ENCODE assay signal across 4 cellular contexts in genomic region chr12:125353002-125353401, GRCh38.
DNase-seq lines count a peak whose midpoint lies in the region; ATAC-seq, FAIRE-seq and TF ChIP-seq lines count a peak whose summit lies in the region.
"Not testable (repeated sequence)": the region's sequence is repeated elsewhere in the genome, so short reads cannot be mapped to it uniquely, and the experiment has no call there.

No MANE protein-coding gene starts in this region.

- not testable (repeated sequence) for H4K20me1 ChIP-seq in K562 (replicated peaks; ENCODE audit: control insufficient read depth, insufficient read depth, low read length)

- H3K18ac ChIP-seq in mesendoderm (ENCODE audit: low read length), result not testable (repeated sequence)

- not testable (repeated sequence) for TF ChIP-seq EP300 in K562 (IDR thresholded peaks at IDR 0.05; ENCODE audit: low read length)

- not testable (repeated sequence) for H3K27me3 Mint-ChIP-seq in endodermal cell (ENCODE audit: insufficient read depth)

- not testable (repeated sequence) for H3K9me3 ChIP-seq in HEK293 (ENCODE audit: control insufficient read depth, insufficient read depth, low read depth, low read length); K562 (replicated peaks; ENCODE audit: control insufficient read depth, insufficient read depth, low read depth, low read length)
- peaks cover 33% of the 10 kb centered on the region for H3K9me3 ChIP-seq in endodermal cell (ENCODE audit: control insufficient read depth, low read length)

- in situ Hi-C loops in K562 (cut with MboI), result not testable (repeated sequence)

- H2AFZ ChIP-seq in K562 (ENCODE audit: low read depth, low read length), result not testable (repeated sequence)

- POLR2A ChIA-PET in HEK293 (lab: Yijun Ruan, JAX), result not testable (repeated sequence)
- POLR2A ChIA-PET in K562 (lab: Yijun Ruan, JAX), result interaction anchor here (0.6 kb wide), 1 partner anchor 137 kb away, joined by 3 read pairs; no protein-coding TSS in a partner anchor

- H4K5ac ChIP-seq in mesendoderm (ENCODE audit: low read length), result not testable (repeated sequence)

- not testable (repeated sequence) for H3K4me3 ChIP-seq in HEK293 (ENCODE audit: low read depth, low read length); K562; mesendoderm (ENCODE audit: low read length)
- peak overlapping the region; percentile 50 for H3K4me3 ChIP-seq in endodermal cell (ENCODE audit: low read length)

- H3K9ac ChIP-seq in K562 (ENCODE audit: insufficient read depth in 1 of 2, low read depth in 2 of 2, low read length in 2 of 2); endodermal cell (ENCODE audit: extremely low read depth, low read length, poor library complexity, severe bottlenecking); mesendoderm (ENCODE audit: low read length): not testable (repeated sequence)

- BruUV-seq in K562 (replicated peaks; lab: Mats Ljungman, UMichigan), result not testable (repeated sequence)

- not testable (repeated sequence) for H3K36me3 ChIP-seq in HEK293 (ENCODE audit: control insufficient read depth in 2 of 2, insufficient read depth in 1 of 2, low read length in 2 of 2); K562 (ENCODE audit: control insufficient read depth, insufficient read depth, low read length); endodermal cell (ENCODE audit: control insufficient read depth, insufficient read depth, low read length); mesendoderm (ENCODE audit: control insufficient read depth, insufficient read depth, low read length)

- DNase-seq in K562 (ENCODE audit: extremely low read depth in 1 of 4, low spot score in 3 of 4); endodermal cell: not testable (repeated sequence)
- peak; percentile 21 for DNase-seq in mesendoderm

- H3K23ac ChIP-seq in mesendoderm (ENCODE audit: low read length), result not testable (repeated sequence)

- not testable (repeated sequence) for H2BK5ac ChIP-seq in mesendoderm (ENCODE audit: low read length)

- peaks cover 17% of the 10 kb centered on the region for H3K36me3 Mint-ChIP-seq in endodermal cell (ENCODE audit: low read depth)

- not testable (repeated sequence) for TF ChIP-seq POLR2A in K562 (conservative IDR thresholded peaks at IDR 0.05)

- not testable (repeated sequence) for H2BK120ac ChIP-seq in mesendoderm (ENCODE audit: low read depth, low read length)

- peaks cover 20% of the 10 kb centered on the region for H3K9me3 Mint-ChIP-seq in endodermal cell

- not testable (repeated sequence) for H3K27ac ChIP-seq in HEK293 (ENCODE audit: extremely low read depth, low read depth, low read length); K562 (ENCODE audit: extremely low read depth, low read depth, low read length); endodermal cell (ENCODE audit: low read depth, low read length); mesendoderm (ENCODE audit: low read depth, low read length)

- H3K4ac ChIP-seq in mesendoderm (ENCODE audit: low read depth, low read length), result not testable (repeated sequence)

- not testable (repeated sequence) for H4K8ac ChIP-seq in mesendoderm (ENCODE audit: low read depth, low read length)

- H3K4me1 Mint-ChIP-seq in endodermal cell, result peaks cover 26% of the 10 kb centered on the region

- H2AK5ac ChIP-seq in mesendoderm (ENCODE audit: low read length), result not testable (repeated sequence)

- not testable (repeated sequence) for H2BK15ac ChIP-seq in mesendoderm (replicated peaks; ENCODE audit: low read depth)

- not testable (repeated sequence) for H3K4me2 ChIP-seq in K562 (ENCODE audit: insufficient read depth, low read length); mesendoderm (ENCODE audit: low read length)

- H3K4me3 Mint-ChIP-seq in endodermal cell, result not testable (repeated sequence)

- H3K56ac ChIP-seq in mesendoderm (ENCODE audit: low read length), result not testable (repeated sequence)

- H3K27me3 ChIP-seq in K562 (ENCODE audit: control insufficient read depth in 2 of 2, insufficient read depth in 2 of 2, low read length in 2 of 2), result peaks cover 0 to 14% of the 10 kb centered on the region in 2 experiments; a peak in 1 of 5 replicates
- not testable (repeated sequence) for H3K27me3 ChIP-seq in endodermal cell (ENCODE audit: control insufficient read depth, insufficient read depth, low read length, poor library complexity, severe bottlenecking); mesendoderm (ENCODE audit: insufficient read depth, low read length, poor library complexity)

- intact Hi-C loops in K562 (cut with micrococcal nuclease), result not testable (repeated sequence)

- not testable (repeated sequence) for H3K79me1 ChIP-seq in mesendoderm (ENCODE audit: low read length)

- H3K9me1 ChIP-seq in K562 (ENCODE audit: control insufficient read depth, insufficient read depth, low read length), result not testable (repeated sequence)

- H3K79me2 ChIP-seq in K562 (ENCODE audit: control insufficient read depth, insufficient read depth, low read length); mesendoderm (ENCODE audit: control insufficient read depth, insufficient read depth, low read length): not testable (repeated sequence)

- TF ChIP-seq RAD21 in K562 (CRISPR knock-in tag; conservative IDR thresholded peaks at IDR 0.05 in 1 of 2, IDR thresholded peaks at IDR 0.05 in 1 of 2), result not testable (repeated sequence)

- CTCF ChIA-PET in HEK293 (lab: Yijun Ruan, JAX); K562 (lab: Yijun Ruan, JAX; ENCODE audit: low intra/inter-chr PET ratio): not testable (repeated sequence)

- not testable (repeated sequence) for H3K27ac Mint-ChIP-seq in endodermal cell

- ATAC-seq in K562, result not testable (repeated sequence)

- TF ChIP-seq CTCF in HEK293 (tag by site-specific recombination; IDR thresholded peaks at IDR 0.05); K562 (IDR thresholded peaks at IDR 0.05 in 2 of 3, conservative IDR thresholded peaks at IDR 0.05 in 1 of 3; ENCODE audit: insufficient read depth in 2 of 3, low read depth in 1 of 3, low read length in 3 of 3); endodermal cell (conservative IDR thresholded peaks at IDR 0.05): not testable (repeated sequence)

- FAIRE-seq in K562 (lab: Jason Lieb, UNC), result not testable (repeated sequence)

- H3K4me1 ChIP-seq in HEK293 (ENCODE audit: control insufficient read depth, insufficient read depth, low read length); K562 (replicated peaks in 1 of 2; ENCODE audit: control insufficient read depth in 2 of 2, insufficient read depth in 2 of 2, low read length in 2 of 2); mesendoderm (ENCODE audit: control insufficient read depth, low read depth, low read length): not testable (repeated sequence)
- H3K4me1 ChIP-seq in endodermal cell (ENCODE audit: control insufficient read depth, insufficient read depth, low read length), result peaks cover 13% of the 10 kb centered on the region

TF ChIP-seq in HEK293, 187 proteins besides CTCF, POLR2A, EP300 and RAD21:
- peak; percentile 57; the same call in 1 of the 2 replicates for TF ChIP-seq ZNF23 (tag by site-specific recombination; IDR thresholded peaks at IDR 0.05; ENCODE audit: borderline replicate concordance)
- peak; percentile 69 for TF ChIP-seq ZBTB17 (tag by site-specific recombination; IDR thresholded peaks at IDR 0.05)

TF ChIP-seq in K562, 482 proteins besides CTCF, POLR2A, EP300 and RAD21:
- peak in 1 of 2 experiments; percentile 92; a peak in 2 of 4 replicates for TF ChIP-seq MLLT1 (IDR thresholded peaks at IDR 0.05)
- peak; percentile 72; the same call in 1 of the 2 replicates for TF ChIP-seq ZNF23 (CRISPR knock-in tag; IDR thresholded peaks at IDR 0.05)
- TF ChIP-seq ZBTB17 (CRISPR knock-in tag; IDR thresholded peaks at IDR 0.05), result peak; percentile 92
- peak in 1 of 2 experiments; percentile 71; a peak in 2 of 4 replicates for TF ChIP-seq ZMIZ1 (IDR thresholded peaks at IDR 0.05; ENCODE audit: low read depth in 2 of 2, low read length in 2 of 2)
